In genomic region chr5:141969783-141970741, GRCh38 we compare ENCODE assay signal across 8 cellular contexts. TPM values are rescaled to one million over a fixed set of nuclear protein-coding genes. Genes with fewer than 3 reads are reported as not detected.
DNase-seq lines count a peak whose midpoint lies in the region; TF ChIP-seq lines count a peak whose summit lies in the region.

No MANE protein-coding gene starts in this region.

- H2AFZ ChIP-seq in GM23248, result peak overlapping the region; percentile 98
- no peak overlapping the region for H2AFZ ChIP-seq in Karpas-422 (ENCODE audit: low read length)

- WGBS in GM23248 (ENCODE audit: low coverage in 1 of 2, low lambda C conversion rate in 2 of 2, missing lambda C conversion rate in 2 of 2), 2 experiments, result 70 to 77% methylated on average over 2 of the region's 2 CpGs

- peaks cover 53% of the 10 kb centered on the region for H3K79me2 ChIP-seq in GM23248 (ENCODE audit: insufficient read depth)
- H3K79me2 ChIP-seq in Karpas-422 (ENCODE audit: low read length), result peaks cover 29% of the 10 kb centered on the region

- H4K20me1 ChIP-seq in GM23248 (ENCODE audit: insufficient read depth) (peaks cover 8% of the 10 kb centered on the region; the same call in 1 of the 2 replicates), Karpas-422 (ENCODE audit: insufficient read depth, low read depth, low read length) (no peaks in the 10 kb centered on the region)

- TF ChIP-seq CTCF in GM13976 (IDR thresholded peaks at IDR 0.05; ENCODE audit: borderline replicate concordance, control extremely low read depth, extremely low read depth, insufficient read depth, missing control alignments), result no peak

- H3K27me3 Mint-ChIP-seq in activated T-helper 2 cell treated with anti-CD3 and anti-CD28 coated beads, Interferon-gamma antibody, Interleukin-2, Interleukin-4, amounts not matched to agents 10 μg/mL and 5 μg/mL and 100 μg/mL, durations not matched to agents 14 hours and 24 hours and 36 hours (ENCODE audit: low read depth), result no peaks in the 10 kb centered on the region

- H3K9me2 ChIP-seq in GM23248 (ENCODE audit: insufficient read depth) (no peaks in the 10 kb centered on the region), Karpas-422 (replicated peaks; ENCODE audit: insufficient read depth, low read length) (no peaks in the 10 kb centered on the region)

- H3K27ac Mint-ChIP-seq in activated T-helper 2 cell treated with anti-CD3 and anti-CD28 coated beads, Interferon-gamma antibody, Interleukin-2, Interleukin-4, amounts not matched to agents 10 μg/mL and 5 μg/mL and 100 μg/mL, durations not matched to agents 14 hours and 24 hours and 36 hours, result peak overlapping the region; percentile 93

- H3K4me1 ChIP-seq in GM23248 (ENCODE audit: insufficient read depth), result peaks cover 26% of the 10 kb centered on the region
- H3K4me1 ChIP-seq in Karpas-422 (ENCODE audit: low read length), result peaks cover 43% of the 10 kb centered on the region
- peaks cover 5 to 33% (median 23%) of the 10 kb centered on the region in 5 donors for H3K4me1 ChIP-seq in subcutaneous abdominal adipose tissue (ENCODE audit: control insufficient read depth in 5 of 5, insufficient read depth in 5 of 5, low read length in 5 of 5)

- H3K27me3 ChIP-seq in GM23248 (replicated peaks; ENCODE audit: insufficient read depth) (no peaks in the 10 kb centered on the region), Karpas-422 (ENCODE audit: low read length) (no peaks in the 10 kb centered on the region), subcutaneous abdominal adipose tissue (ENCODE audit: control insufficient read depth in 5 of 5, insufficient read depth in 4 of 5, low read length in 5 of 5) (no peaks in the 10 kb centered on the region)

- peak overlapping the region; percentile 91 for H3K4me3 Mint-ChIP-seq in activated T-helper 2 cell treated with anti-CD3 and anti-CD28 coated beads, Interferon-gamma antibody, Interleukin-2, Interleukin-4, amounts not matched to agents 10 μg/mL and 5 μg/mL and 100 μg/mL, durations not matched to agents 14 hours and 24 hours and 36 hours (ENCODE audit: low read depth)

- H3F3A ChIP-seq in GM23248 (ENCODE audit: insufficient read depth), result peaks cover 43% of the 10 kb centered on the region

- peaks cover 32% of the 10 kb centered on the region for H3K36me3 Mint-ChIP-seq in activated T-helper 2 cell treated with anti-CD3 and anti-CD28 coated beads, Interferon-gamma antibody, Interleukin-2, Interleukin-4, amounts not matched to agents 10 μg/mL and 5 μg/mL and 100 μg/mL, durations not matched to agents 14 hours and 24 hours and 36 hours (ENCODE audit: low read depth)

- H3K4me1 Mint-ChIP-seq in activated T-helper 2 cell treated with anti-CD3 and anti-CD28 coated beads, Interferon-gamma antibody, Interleukin-2, Interleukin-4, amounts not matched to agents 10 μg/mL and 5 μg/mL and 100 μg/mL, durations not matched to agents 14 hours and 24 hours and 36 hours (ENCODE audit: low read depth), result peaks cover 33% of the 10 kb centered on the region

- peaks cover 17% of the 10 kb centered on the region for H3K36me3 ChIP-seq in GM23248 (ENCODE audit: low read depth)
- peaks cover 16% of the 10 kb centered on the region; the same call in 1 of the 2 replicates for H3K36me3 ChIP-seq in Karpas-422 (ENCODE audit: insufficient read depth, low read length)
- peaks cover 15 to 25% (median 20%) of the 10 kb centered on the region in 5 donors for H3K36me3 ChIP-seq in subcutaneous abdominal adipose tissue (ENCODE audit: control insufficient read depth in 5 of 5, insufficient read depth in 5 of 5, low read length in 5 of 5)

- in situ Hi-C loops in GM13976 (cut with MboI; ENCODE audit: low sequenced_read_pairs, unreplicated experiment), result no loop called here
- in situ Hi-C loops in GM23248 (cut with MboI), result no loop called here

- intact Hi-C loops in activated T-helper 2 cell treated with anti-CD3 and anti-CD28 coated beads, Interferon-gamma antibody, Interleukin-2, Interleukin-4, amounts not matched to agents 10 μg/mL and 5 μg/mL and 100 μg/mL, durations not matched to agents 14 hours and 24 hours and 36 hours (cut with micrococcal nuclease), result loop anchor here (1.0 to 10.0 kb wide), 5 partner anchors 46 to 277 kb away; partner anchors contain the start of gene DELE1

- DNase-seq in GM13976 (ENCODE audit: low spot score) (peak; percentile 76), GM23248 (peak; percentile 46), Karpas-422 (peak; percentile 94), iPS-NIHi11 (ENCODE audit: low spot score) (no peak), NCI-H226 (no peak)
- DNase-seq in activated T-helper 2 cell treated with anti-CD3 and anti-CD28 coated beads, Interferon-gamma antibody, Interleukin-2, Interleukin-4, amounts not matched to agents 10 μg/mL and 5 μg/mL and 100 μg/mL, durations not matched to agents 14 hours and 24 hours and 36 hours (ENCODE audit: low spot score), result no peak

- H3K4me2 ChIP-seq in GM23248 (ENCODE audit: unreplicated experiment), result peak overlapping the region; percentile 87
- H3K4me2 ChIP-seq in Karpas-422 (ENCODE audit: low read depth, low read length, poor library complexity, severe bottlenecking), result peak overlapping the region; percentile 84

- peak overlapping the region; percentile 96 for H3K9ac ChIP-seq in GM23248
- peak overlapping the region; percentile 97 for H3K9ac ChIP-seq in Karpas-422 (ENCODE audit: low read length)
- peak overlapping the region; percentile 93 to 99 (median 98) for H3K9ac ChIP-seq in subcutaneous abdominal adipose tissue (ENCODE audit: low read length in 5 of 5)

- no peaks in the 10 kb centered on the region for H3K9me3 Mint-ChIP-seq in activated T-helper 2 cell treated with anti-CD3 and anti-CD28 coated beads, Interferon-gamma antibody, Interleukin-2, Interleukin-4, amounts not matched to agents 10 μg/mL and 5 μg/mL and 100 μg/mL, durations not matched to agents 14 hours and 24 hours and 36 hours

- peak overlapping the region; percentile 82 for H3K4me3 ChIP-seq in GM23248
- H3K4me3 ChIP-seq in Karpas-422 (ENCODE audit: low read length), result peak overlapping the region; percentile 91
- H3K4me3 ChIP-seq in iPS-18c (ENCODE audit: insufficient read depth, low read depth, low read length), result peak overlapping the region; percentile 89
- H3K4me3 ChIP-seq in subcutaneous abdominal adipose tissue (ENCODE audit: low read depth in 1 of 5, low read length in 5 of 5), result peak overlapping the region; percentile 79 to 95 (median 93)

- H3K27ac ChIP-seq in GM23248, result peak overlapping the region; percentile 91
- H3K27ac ChIP-seq in Karpas-422 (ENCODE audit: low read length), result peak overlapping the region; percentile 98
- peak overlapping the region; percentile 85 for H3K27ac ChIP-seq in subcutaneous abdominal adipose tissue (ENCODE audit: low read depth, low read length)

- H3K9me3 ChIP-seq in GM23248 (ENCODE audit: low read depth) (no peaks in the 10 kb centered on the region), Karpas-422 (ENCODE audit: low read length) (no peaks in the 10 kb centered on the region), iPS-18c (ENCODE audit: control insufficient read depth, insufficient read depth, low read length) (no peaks in the 10 kb centered on the region), subcutaneous abdominal adipose tissue (ENCODE audit: control insufficient read depth in 5 of 5, low read length in 5 of 5) (no peaks in the 10 kb centered on the region)

RNA-seq across cellular contexts. Expression of gene RNF14, which starts 1.2 kb away (rescaled TPM):
- 101 and 110 TPM in 2 replicates for total RNA-seq in GM23248 (2014; rRNA removed; shearing (Covaris generic))
- 77.8 and 81.1 TPM in 2 replicates for polyA plus RNA-seq in GM23248 (2016; fragmentation: Nextera tagmentation; extraction: Ambion mirVana)
- total RNA-seq in Karpas-422 (2014; rRNA removed; shearing (Covaris generic); ENCODE audit: low replicate concordance), result 38.0 and 41.9 TPM in 2 replicates
- total RNA-seq in activated T-helper 2 cell treated with anti-CD3 and anti-CD28 coated beads, Interferon-gamma antibody, Interleukin-2, Interleukin-4, amounts not matched to agents 10 μg/mL and 5 μg/mL and 100 μg/mL, durations not matched to agents 14 hours and 24 hours and 36 hours, result 22.0 and 24.1 TPM in 2 replicates

RNA-seq across cellular contexts. Expression of gene PCDH12, which starts 12.1 kb away (rescaled TPM):
- total RNA-seq in GM23248 (2014; rRNA removed; shearing (Covaris generic)), result 0.13 TPM in 1 of 2 replicates, not detected in the other
- 0.11 and 0.36 TPM in 2 replicates for polyA plus RNA-seq in GM23248 (2016; fragmentation: Nextera tagmentation; extraction: Ambion mirVana)
- total RNA-seq in Karpas-422 (2014; rRNA removed; shearing (Covaris generic); ENCODE audit: low replicate concordance), result not detected in 2 replicates
- 1.1 and 1.3 TPM in 2 replicates for total RNA-seq in activated T-helper 2 cell treated with anti-CD3 and anti-CD28 coated beads, Interferon-gamma antibody, Interleukin-2, Interleukin-4, amounts not matched to agents 10 μg/mL and 5 μg/mL and 100 μg/mL, durations not matched to agents 14 hours and 24 hours and 36 hours

RNA-seq across cellular contexts. Expression of gene GNPDA1, which starts 42.8 kb away (rescaled TPM):
- total RNA-seq in GM23248 (2014; rRNA removed; shearing (Covaris generic)), result 24.8 and 28.7 TPM in 2 replicates
- 27.6 and 31.5 TPM in 2 replicates for polyA plus RNA-seq in GM23248 (2016; fragmentation: Nextera tagmentation; extraction: Ambion mirVana)
- 45.0 and 50.5 TPM in 2 replicates for total RNA-seq in Karpas-422 (2014; rRNA removed; shearing (Covaris generic); ENCODE audit: low replicate concordance)
- total RNA-seq in activated T-helper 2 cell treated with anti-CD3 and anti-CD28 coated beads, Interferon-gamma antibody, Interleukin-2, Interleukin-4, amounts not matched to agents 10 μg/mL and 5 μg/mL and 100 μg/mL, durations not matched to agents 14 hours and 24 hours and 36 hours, result 35.8 and 43.7 TPM in 2 replicates

RNA-seq across cellular contexts. Expression of gene DELE1, which starts 46.4 kb away (rescaled TPM):
- total RNA-seq in GM23248 (2014; rRNA removed; shearing (Covaris generic)), result 39.5 and 47.9 TPM in 2 replicates
- 28.9 and 35.1 TPM in 2 replicates for polyA plus RNA-seq in GM23248 (2016; fragmentation: Nextera tagmentation; extraction: Ambion mirVana)
- total RNA-seq in Karpas-422 (2014; rRNA removed; shearing (Covaris generic); ENCODE audit: low replicate concordance), result 100 and 124 TPM in 2 replicates
- 74.1 and 76.8 TPM in 2 replicates for total RNA-seq in activated T-helper 2 cell treated with anti-CD3 and anti-CD28 coated beads, Interferon-gamma antibody, Interleukin-2, Interleukin-4, amounts not matched to agents 10 μg/mL and 5 μg/mL and 100 μg/mL, durations not matched to agents 14 hours and 24 hours and 36 hours

Comparison
In these comparisons a context has a peak if more than half of its experiments do, and no peak if none do; other contexts are left out.
1. DNase-seq: peak in GM13976 (single experiment), GM23248 (single experiment) and Karpas-422 (single experiment); none in activated T-helper 2 cell treated with anti-CD3 and anti-CD28 coated beads, Interferon-gamma antibody, Interleukin-2, Interleukin-4, amounts not matched to agents 10 μg/mL and 5 μg/mL and 100 μg/mL, durations not matched to agents 14 hours and 24 hours and 36 hours (single experiment), iPS-NIHi11 (single experiment) and NCI-H226 (single experiment).
2. Peak in every context shown above with its lines, with median percentiles within 50 percentile points of each other: H3K27ac ChIP-seq, H3K4me3 ChIP-seq and H3K9ac ChIP-seq.